ENCODE assay signal across 8 cellular contexts in genomic region chrX:151151668-151152267, GRCh38. TPM values are rescaled to one million over a fixed set of nuclear protein-coding genes. Genes with fewer than 3 reads are reported as not detected.
DNase-seq lines count a peak whose midpoint lies in the region; ATAC-seq and TF ChIP-seq lines count a peak whose summit lies in the region.

No MANE protein-coding gene starts in this region.

- H3K27me3 Mint-ChIP-seq in nephron progenitor cell (ENCODE audit: low read depth, poor library complexity), result peaks cover 41% of the 10 kb centered on the region

- no peak overlapping the region for H3K27ac Mint-ChIP-seq in nephron progenitor cell

- intact Hi-C loops in heart left ventricle (cut with DNase I), result loop anchor here (2.0 to 10.0 kb wide), 9 partner anchors 203 to 1483 kb away; partner anchors contain the start of gene GABRQ (in 2 of the 10)
- intact Hi-C loops in Right ventricle myocardium inferior (cut with DNase I), result loop anchor here (2.0 to 5.0 kb wide), 2 partner anchors 211 to 529 kb away; no protein-coding TSS in a partner anchor

- H3K9me3 ChIP-seq in heart left ventricle (no peaks in the 10 kb centered on the region), HEK293 (ENCODE audit: control insufficient read depth, insufficient read depth, low read depth, low read length) (no peaks in the 10 kb centered on the region)

- H3K4me1 ChIP-seq in heart left ventricle, result no peaks in the 10 kb centered on the region
- H3K4me1 ChIP-seq in HEK293 (ENCODE audit: control insufficient read depth, insufficient read depth, low read length), result no peaks in the 10 kb centered on the region

- peaks cover 39% of the 10 kb centered on the region for H3K9me3 Mint-ChIP-seq in nephron progenitor cell

- no peaks in the 10 kb centered on the region for H3K36me3 Mint-ChIP-seq in nephron progenitor cell (ENCODE audit: low read depth)

- peak in 3 of 4 donors; percentile 50 to 57 (median 56) for ATAC-seq in heart left ventricle
- no peak for ATAC-seq in Right ventricle myocardium inferior
- ATAC-seq in HG03196 (IDR thresholded peaks at IDR 0.05; ENCODE audit: unreplicated experiment), result no peak

- CTCF ChIA-PET in HEK293 (lab: Yijun Ruan, JAX), result interaction anchor here (0.6 to 3.6 kb wide), 13 partner anchors 9 to 1481 kb away, joined by 3 to 48 read pairs (median 4); no protein-coding TSS in a partner anchor

- no peaks in the 10 kb centered on the region for H3K4me1 Mint-ChIP-seq in nephron progenitor cell

- TF ChIP-seq POLR2A in heart left ventricle (IDR thresholded peaks at IDR 0.05), result no peak

- 35 to 39% (median 37%) methylated on average over 8 of the region's 8 CpGs for WGBS in heart left ventricle, 4 donors

- H3K27ac ChIP-seq in heart left ventricle (no peak overlapping the region), HEK293 (ENCODE audit: extremely low read depth, low read depth, low read length) (no peak overlapping the region), VCaP (no peak overlapping the region), epithelial cell of prostate (no peak overlapping the region)

- H3K36me3 ChIP-seq in heart left ventricle (no peaks in the 10 kb centered on the region), HEK293 (ENCODE audit: control insufficient read depth in 2 of 2, insufficient read depth in 1 of 2, low read length in 2 of 2) (no peaks in the 10 kb centered on the region)

- H3K27me3 ChIP-seq in heart left ventricle, result peaks cover 0 to 54% (median 0%) of the 10 kb centered on the region in 9 donors

- peak in 1 of 5 donors; percentile 16 for DNase-seq in heart left ventricle
- no peak for DNase-seq in Right ventricle myocardium inferior (ENCODE audit: missing footprints)
- DNase-seq in NCI-H2029 (lab: John Stamatoyannopoulos, UW), result peak; percentile 25
- DNase-seq in epithelial cell of prostate (ENCODE audit: low read depth, low spot score), result peak; percentile 3
- peak; percentile 17 for DNase-seq in nephron progenitor cell

- no peak overlapping the region for H3K4me3 Mint-ChIP-seq in nephron progenitor cell

- TF ChIP-seq CTCF in heart left ventricle (IDR thresholded peaks at IDR 0.05) (peak; percentile 55 to 82 (median 70)), HEK293 (tag by site-specific recombination; IDR thresholded peaks at IDR 0.05) (peak; percentile 81), VCaP (conservative IDR thresholded peaks at IDR 0.05) (peak; percentile 71), nephron progenitor cell (IDR thresholded peaks at IDR 0.05) (peak; percentile 66)

- POLR2A ChIA-PET in HEK293 (lab: Yijun Ruan, JAX), result no interaction called here

- H3K4me3 ChIP-seq in heart left ventricle (no peak overlapping the region), HEK293 (ENCODE audit: low read depth, low read length) (no peak overlapping the region)

TF ChIP-seq in HEK293, 187 proteins besides CTCF, POLR2A, EP300 and RAD21:
- TF ChIP-seq ZBTB8A (tag by site-specific recombination; IDR thresholded peaks at IDR 0.05), result no peak
- peak; percentile 100 for TF ChIP-seq ZNF654 (tag by site-specific recombination; IDR thresholded peaks at IDR 0.05; ENCODE audit: low read depth)
- TF ChIP-seq ZNF660 (tag by site-specific recombination; IDR thresholded peaks at IDR 0.05), result peak; percentile 59; the same call in 1 of the 2 replicates

RNA-seq across cellular contexts. Expression of gene GPR50, which starts 24.6 kb away (rescaled TPM):
- total RNA-seq in heart left ventricle, result not detected
- polyA plus RNA-seq in heart left ventricle, result not detected
- not detected for total RNA-seq in Right ventricle myocardium inferior

Comparison
In these comparisons a context has a peak if more than half of its experiments do, and no peak if none do; other contexts are left out.
1. ATAC-seq: peak in heart left ventricle (3 of 4); none in Right ventricle myocardium inferior (single experiment) and HG03196 (single experiment).
2. Peak in every context shown above with its lines, with median percentiles within 50 percentile points of each other: CTCF ChIP-seq.